ENCODE assay signal across 8 cellular contexts in genomic region chr4:37454263-37454800, GRCh38.
A peak's percentile ranks its signal among the peaks of the same experiment; 100 is the strongest.
DNase-seq lines count a peak whose midpoint lies in the region; FAIRE-seq and TF ChIP-seq lines count a peak whose summit lies in the region.

No MANE protein-coding gene starts in this region.

- peak overlapping the region; percentile 12; the same call in 1 of the 2 replicates for H3K4me3 ChIP-seq in LNCaP clone FGC (ENCODE audit: low read depth, low read length)
- peak overlapping the region in 1 of 3 experiments; percentile 13 for H3K4me3 ChIP-seq in endothelial cell of umbilical vein (replicated peaks in 1 of 3; ENCODE audit: insufficient read depth in 1 of 3, low read depth in 1 of 3, low read length in 3 of 3)

- no peaks in the 10 kb centered on the region for H3K9me3 ChIP-seq in endothelial cell of umbilical vein (replicated peaks; ENCODE audit: control insufficient read depth, insufficient read depth, low read length)

- peak overlapping the region; percentile 82 for H3K4me2 ChIP-seq in endothelial cell of umbilical vein (ENCODE audit: insufficient read depth, low read length)

- no TSS peak for BruUV-seq in endothelial cell of umbilical vein (replicated peaks; lab: Mats Ljungman, UMichigan)

- no peak for TF ChIP-seq POLR2A in endothelial cell of umbilical vein (IDR thresholded peaks at IDR 0.05; ENCODE audit: low read depth, low read length)

- H3K4me1 ChIP-seq in endothelial cell of umbilical vein (ENCODE audit: control insufficient read depth, extremely low read depth, insufficient read depth, low read length), result peaks cover 9% of the 10 kb centered on the region

- no peak overlapping the region for H3K27ac Mint-ChIP-seq in CD14-positive monocyte
- H3K27ac Mint-ChIP-seq in osteocyte (ENCODE audit: unreplicated experiment), result no peak overlapping the region

- TF ChIP-seq CTCF in CD14-positive monocyte (IDR thresholded peaks at IDR 0.05), result no peak
- no peak for TF ChIP-seq CTCF in LNCaP clone FGC (IDR thresholded peaks at IDR 0.05; ENCODE audit: control insufficient read depth, extremely low read depth, insufficient read depth)
- TF ChIP-seq CTCF in endothelial cell of umbilical vein (IDR thresholded peaks at IDR 0.05; ENCODE audit: extremely low read depth in 1 of 2, insufficient read depth in 1 of 2, low read depth in 1 of 2, low read length in 2 of 2), result no peak
- no peak for TF ChIP-seq CTCF in osteocyte (IDR thresholded peaks at IDR 0.05)

- H3K27me3 ChIP-seq in endothelial cell of umbilical vein (ENCODE audit: control insufficient read depth in 2 of 2, insufficient read depth in 2 of 2, low read length in 2 of 2), result peaks cover 29 to 39% of the 10 kb centered on the region in 2 experiments

- H3K27ac ChIP-seq in endothelial cell of umbilical vein (ENCODE audit: insufficient read depth, low read depth, low read length), result no peak overlapping the region

- H2AFZ ChIP-seq in endothelial cell of umbilical vein (ENCODE audit: low read depth, low read length), result no peak overlapping the region

- H3K9me3 Mint-ChIP-seq in CD14-positive monocyte (peaks cover 0 to 4% (median 0%) of the 10 kb centered on the region in 7 donors), osteocyte (ENCODE audit: unreplicated experiment) (no peaks in the 10 kb centered on the region)

- H3K36me3 Mint-ChIP-seq in CD14-positive monocyte (peaks cover 4% of the 10 kb centered on the region in 2 donors), osteocyte (ENCODE audit: unreplicated experiment) (no peaks in the 10 kb centered on the region)

- H3K36me3 ChIP-seq in endothelial cell of umbilical vein (ENCODE audit: control insufficient read depth in 2 of 2, extremely low read depth in 1 of 2, insufficient read depth in 2 of 2, low read length in 2 of 2), result no peaks in the 10 kb centered on the region

- CTCF ChIA-PET in endothelial cell of umbilical vein (lab: Charles Lee), result interaction anchor here (0.9 to 7.5 kb wide), 13 partner anchors 10 to 512 kb away, joined by 3 to 181 read pairs (median 10); no protein-coding TSS in a partner anchor

- DNase-seq in CD14-positive monocyte (ENCODE audit: low spot score), result no peak
- DNase-seq in LNCaP clone FGC (ENCODE audit: low read depth), result no peak
- no peak for DNase-seq in endothelial cell of umbilical vein (ENCODE audit: low read depth, low spot score)
- DNase-seq in osteocyte (ENCODE audit: extremely low spot score, unreplicated experiment), result no peak
- no peak for DNase-seq in NCI-H446 (lab: John Stamatoyannopoulos, UW)
- DNase-seq in NCI-H526 (lab: John Stamatoyannopoulos, UW), result no peak
- DNase-seq in NCI-H524 treated with DMSO at 0.1 percent for 48 hours (lab: John Stamatoyannopoulos, UW), result no peak
- DNase-seq in AML-193 (lab: John Stamatoyannopoulos, UW), result no peak

- peaks cover 16% of the 10 kb centered on the region for H3K4me1 Mint-ChIP-seq in CD14-positive monocyte
- H3K4me1 Mint-ChIP-seq in osteocyte (ENCODE audit: unreplicated experiment), result peaks cover 11% of the 10 kb centered on the region

- dilution Hi-C loops in endothelial cell of umbilical vein (cut with MboI; ENCODE audit: extremely low pct_ligation_motif_present, low sequenced_read_pairs), result no loop called here

- H4K20me1 ChIP-seq in endothelial cell of umbilical vein (replicated peaks; ENCODE audit: control insufficient read depth, extremely low read depth, insufficient read depth, low read length), result no peaks in the 10 kb centered on the region

- POLR2A ChIA-PET in endothelial cell of umbilical vein (lab: Charles Lee), result no interaction called here

- peaks cover 41 to 55% (median 48%) of the 10 kb centered on the region in 3 donors for H3K27me3 Mint-ChIP-seq in CD14-positive monocyte (ENCODE audit: low read depth in 3 of 3)
- peaks cover 60% of the 10 kb centered on the region for H3K27me3 Mint-ChIP-seq in osteocyte (ENCODE audit: unreplicated experiment)

- H3K79me2 ChIP-seq in endothelial cell of umbilical vein (ENCODE audit: control insufficient read depth, insufficient read depth, low read length), result no peaks in the 10 kb centered on the region

- FAIRE-seq in endothelial cell of umbilical vein (lab: Jason Lieb, UNC), result peak; percentile 35

- no peak overlapping the region for H3K9ac ChIP-seq in endothelial cell of umbilical vein (replicated peaks; ENCODE audit: extremely low read depth, insufficient read depth, low read length)

- no peaks in the 10 kb centered on the region for H3K9me1 ChIP-seq in endothelial cell of umbilical vein (replicated peaks; ENCODE audit: control insufficient read depth, extremely low read depth, insufficient read depth, low read length)

- intact Hi-C loops in CD14-positive monocyte (cut with micrococcal nuclease), result loop anchor here in 1 of 2 donors (5.0 kb wide), 1 partner anchor 113 kb away; no protein-coding TSS in a partner anchor
- intact Hi-C loops in endothelial cell of umbilical vein (cut with micrococcal nuclease), result no loop called here

- H3K4me3 Mint-ChIP-seq in CD14-positive monocyte (peak overlapping the region; percentile 43 to 87), osteocyte (ENCODE audit: unreplicated experiment) (peak overlapping the region; percentile 27)

TF ChIP-seq in endothelial cell of umbilical vein, 7 proteins besides CTCF, POLR2A, EP300 and RAD21:
- TF ChIP-seq MAX (IDR thresholded peaks at IDR 0.05; ENCODE audit: insufficient read depth, insufficient read length), result no peak
- TF ChIP-seq GATA2 (IDR thresholded peaks at IDR 0.05; ENCODE audit: insufficient read depth, insufficient read length, low read depth, low read length), result no peak
- no peak for TF ChIP-seq POLR2AphosphoS5 (IDR thresholded peaks at IDR 0.05; ENCODE audit: insufficient read depth, low read depth, low read length)
- no peak for TF ChIP-seq EZH2 (IDR thresholded peaks at IDR 0.05; ENCODE audit: borderline replicate concordance, low read depth, low read length, severe bottlenecking)
- no peak for TF ChIP-seq FOS (IDR thresholded peaks at IDR 0.05; ENCODE audit: borderline replicate concordance, insufficient read depth, low read length)
